ENCODE assay signal across 1 cellular context in the genomic region with DNA sequence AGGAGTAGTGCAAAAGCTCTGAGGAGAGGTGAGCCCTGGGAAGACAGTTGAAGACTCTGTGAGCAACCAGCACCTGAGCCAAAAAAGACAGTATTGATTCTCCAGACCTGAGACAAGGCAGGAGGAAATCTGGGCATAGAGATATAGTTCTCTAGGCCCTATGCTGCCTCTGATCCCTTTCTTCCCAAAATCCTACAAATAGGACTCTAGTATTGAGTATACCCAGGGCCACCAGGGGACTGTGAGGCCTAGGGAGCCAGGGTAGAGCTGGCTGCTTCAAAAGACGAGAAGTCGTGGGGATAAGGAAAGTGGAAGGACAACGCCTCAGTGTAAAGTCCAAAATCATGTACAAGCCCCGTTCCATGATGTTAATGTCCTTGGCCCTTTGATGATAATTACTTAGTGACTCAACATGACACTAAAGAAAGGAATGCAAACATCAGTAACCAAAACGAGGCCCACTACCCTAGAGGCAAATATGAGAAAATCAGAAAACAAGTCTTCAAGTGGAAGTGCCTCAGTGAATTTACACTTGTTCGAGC.
TF ChIP-seq lines count a peak whose summit lies in the region.

No MANE protein-coding gene starts in this region.

TF ChIP-seq in HepG2, 621 proteins besides CTCF, POLR2A, EP300 and RAD21 (continued from another document and continues in another):
- TF ChIP-seq HNF4G (IDR thresholded peaks at IDR 0.05; ENCODE audit: borderline replicate concordance, low read depth, low read length): peak; percentile 81; the same call in 1 of the 2 replicates
- peak; percentile 80; the same call in 1 of the 2 replicates for TF ChIP-seq HNF4G (CRISPR knock-in tag; IDR thresholded peaks at IDR 0.05; ENCODE audit: borderline replicate concordance, low read depth)
- no peak for TF ChIP-seq GPN1 (CRISPR knock-in tag; IDR thresholded peaks at IDR 0.05; ENCODE audit: borderline replicate concordance)
- TF ChIP-seq, protein P1, sequence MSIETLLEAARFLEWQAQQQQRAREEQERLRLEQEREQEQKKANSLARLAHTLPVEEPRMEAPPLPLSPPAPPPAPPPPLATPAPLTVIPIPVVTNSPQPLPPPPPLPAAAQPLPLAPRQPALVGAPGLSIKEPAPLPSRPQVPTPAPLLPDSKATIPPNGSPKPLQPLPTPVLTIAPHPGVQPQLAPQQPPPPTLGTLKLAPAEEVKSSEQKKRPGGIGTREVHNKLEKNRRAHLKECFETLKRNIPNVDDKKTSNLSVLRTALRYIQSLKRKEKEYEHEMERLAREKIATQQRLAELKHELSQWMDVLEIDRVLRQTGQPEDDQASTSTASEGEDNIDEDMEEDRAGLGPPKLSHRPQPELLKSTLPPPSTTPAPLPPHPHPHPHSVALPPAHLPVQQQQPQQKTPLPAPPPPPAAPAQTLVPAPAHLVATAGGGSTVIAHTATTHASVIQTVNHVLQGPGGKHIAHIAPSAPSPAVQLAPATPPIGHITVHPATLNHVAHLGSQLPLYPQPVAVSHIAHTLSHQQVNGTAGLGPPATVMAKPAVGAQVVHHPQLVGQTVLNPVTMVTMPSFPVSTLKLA (IDR thresholded peaks at IDR 0.05): no peak
- peak; percentile 93 for TF ChIP-seq ZNF792 (CRISPR knock-in tag; IDR thresholded peaks at IDR 0.05)
- TF ChIP-seq, protein P2, sequence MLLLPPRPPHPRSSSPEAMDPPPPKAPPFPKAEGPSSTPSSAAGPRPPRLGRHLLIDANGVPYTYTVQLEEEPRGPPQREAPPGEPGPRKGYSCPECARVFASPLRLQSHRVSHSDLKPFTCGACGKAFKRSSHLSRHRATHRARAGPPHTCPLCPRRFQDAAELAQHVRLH (CRISPR knock-in tag; IDR thresholded peaks at IDR 0.05; ENCODE audit: borderline replicate concordance, low read depth): peak; percentile 65; the same call in 1 of the 2 replicates
- TF ChIP-seq ZMYM4 (CRISPR knock-in tag; IDR thresholded peaks at IDR 0.05): peak; percentile 54
- peak; percentile 70; the same call in 1 of the 2 replicates for TF ChIP-seq ZNF331 (CRISPR knock-in tag; IDR thresholded peaks at IDR 0.05)
- peak; percentile 30; the same call in 1 of the 2 replicates for TF ChIP-seq CEBPB (IDR thresholded peaks at IDR 0.05; ENCODE audit: borderline replicate concordance, low read depth, low read length)
- peak; percentile 98 for TF ChIP-seq MIER3 (CRISPR knock-in tag; IDR thresholded peaks at IDR 0.05; ENCODE audit: borderline replicate concordance)
- 0 out of 2 replicates have a peak, but pooled peaks have one; percentile 29 for TF ChIP-seq MXD4 (CRISPR knock-in tag; IDR thresholded peaks at IDR 0.05)
- TF ChIP-seq KMT2B (CRISPR knock-in tag; IDR thresholded peaks at IDR 0.05): peak; percentile 52; the same call in 1 of the 2 replicates
- peak; percentile 98 for TF ChIP-seq GATAD2A (CRISPR knock-in tag; IDR thresholded peaks at IDR 0.05)
- TF ChIP-seq YEATS2 (CRISPR knock-in tag; IDR thresholded peaks at IDR 0.05; ENCODE audit: borderline replicate concordance): peak; percentile 73; the same call in 1 of the 2 replicates
- TF ChIP-seq SRF (IDR thresholded peaks at IDR 0.05; ENCODE audit: low read depth, low read length): no peak
- TF ChIP-seq MAZ (IDR thresholded peaks at IDR 0.05; ENCODE audit: borderline replicate concordance, low read depth, low read length): no peak
- 0 out of 2 replicates have a peak, but pooled peaks have one; percentile 59 for TF ChIP-seq MAZ (CRISPR knock-in tag; IDR thresholded peaks at IDR 0.05; ENCODE audit: low read depth)
- TF ChIP-seq ZNF616 (CRISPR knock-in tag; IDR thresholded peaks at IDR 0.05; ENCODE audit: low read depth): no peak
- no peak for TF ChIP-seq RBFOX2 (IDR thresholded peaks at IDR 0.05; ENCODE audit: low read depth, low read length)
- TF ChIP-seq RXRA (CRISPR knock-in tag; IDR thresholded peaks at IDR 0.05): peak; percentile 70; the same call in 1 of the 2 replicates
- TF ChIP-seq, protein P3, sequence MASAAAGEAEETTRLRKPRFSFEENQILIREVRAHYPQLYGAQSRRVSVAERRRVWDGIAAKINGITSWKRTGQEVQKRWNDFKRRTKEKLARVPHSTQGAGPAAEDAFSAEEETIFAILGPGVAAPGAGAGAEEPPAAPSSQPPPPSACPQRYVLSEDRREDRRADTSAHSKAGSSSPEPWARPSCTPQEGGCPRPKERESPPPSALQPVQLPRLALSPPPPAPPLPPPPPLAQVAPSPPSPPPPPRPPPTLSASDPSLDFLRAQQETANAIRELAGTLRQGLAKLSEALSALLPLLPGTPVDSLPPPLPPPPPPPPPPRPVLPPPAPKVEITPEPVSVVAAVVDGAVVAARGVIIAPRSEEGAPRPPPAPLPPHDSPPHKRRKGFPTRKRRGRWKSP (CRISPR knock-in tag; IDR thresholded peaks at IDR 0.05): peak; percentile 84; the same call in 1 of the 2 replicates
- no peak for TF ChIP-seq CAMTA2 (CRISPR knock-in tag; IDR thresholded peaks at IDR 0.05; ENCODE audit: borderline replicate concordance)
- TF ChIP-seq PHF21A (CRISPR knock-in tag; IDR thresholded peaks at IDR 0.05): peak; percentile 54; the same call in 1 of the 2 replicates
- TF ChIP-seq NFYC (CRISPR knock-in tag; IDR thresholded peaks at IDR 0.05): 0 out of 2 replicates have a peak, but pooled peaks have one; percentile 10
- TF ChIP-seq BHLHE40 (IDR thresholded peaks at IDR 0.05; ENCODE audit: low read length): peak; percentile 63
- TF ChIP-seq ZFP1 (CRISPR knock-in tag; IDR thresholded peaks at IDR 0.05): 0 out of 2 replicates have a peak, but pooled peaks have one; percentile 78
- TF ChIP-seq KDM4B (CRISPR knock-in tag; IDR thresholded peaks at IDR 0.05): no peak
- TF ChIP-seq KDM5A (IDR thresholded peaks at IDR 0.05; ENCODE audit: borderline replicate concordance, low read length): no peak
- 0 out of 2 replicates have a peak, but pooled peaks have one; percentile 22 for TF ChIP-seq ZNF124 (CRISPR knock-in tag; IDR thresholded peaks at IDR 0.05)
- peak; percentile 41; the same call in 1 of the 2 replicates for TF ChIP-seq ZNF556 (CRISPR knock-in tag; IDR thresholded peaks at IDR 0.05; ENCODE audit: borderline replicate concordance)
- TF ChIP-seq, protein P4, sequence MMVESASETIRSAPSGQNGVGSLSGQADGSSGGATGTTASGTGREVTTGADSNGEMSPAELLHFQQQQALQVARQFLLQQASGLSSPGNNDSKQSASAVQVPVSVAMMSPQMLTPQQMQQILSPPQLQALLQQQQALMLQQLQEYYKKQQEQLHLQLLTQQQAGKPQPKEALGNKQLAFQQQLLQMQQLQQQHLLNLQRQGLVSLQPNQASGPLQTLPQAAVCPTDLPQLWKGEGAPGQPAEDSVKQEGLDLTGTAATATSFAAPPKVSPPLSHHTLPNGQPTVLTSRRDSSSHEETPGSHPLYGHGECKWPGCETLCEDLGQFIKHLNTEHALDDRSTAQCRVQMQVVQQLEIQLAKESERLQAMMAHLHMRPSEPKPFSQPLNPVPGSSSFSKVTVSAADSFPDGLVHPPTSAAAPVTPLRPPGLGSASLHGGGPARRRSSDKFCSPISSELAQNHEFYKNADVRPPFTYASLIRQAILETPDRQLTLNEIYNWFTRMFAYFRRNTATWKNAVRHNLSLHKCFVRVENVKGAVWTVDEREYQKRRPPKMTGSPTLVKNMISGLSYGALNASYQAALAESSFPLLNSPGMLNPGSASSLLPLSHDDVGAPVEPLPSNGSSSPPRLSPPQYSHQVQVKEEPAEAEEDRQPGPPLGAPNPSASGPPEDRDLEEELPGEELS (CRISPR knock-in tag; IDR thresholded peaks at IDR 0.05): peak; percentile 88
- TF ChIP-seq CEBPG (CRISPR knock-in tag; IDR thresholded peaks at IDR 0.05): peak; percentile 63
- peak; percentile 95; the same call in 1 of the 2 replicates for TF ChIP-seq ZNF34 (CRISPR knock-in tag; IDR thresholded peaks at IDR 0.05; ENCODE audit: borderline replicate concordance)
- no peak for TF ChIP-seq ZFP37 (CRISPR knock-in tag; IDR thresholded peaks at IDR 0.05; ENCODE audit: borderline replicate concordance)
- TF ChIP-seq ZNF614 (CRISPR knock-in tag; IDR thresholded peaks at IDR 0.05; ENCODE audit: borderline replicate concordance): 0 out of 2 replicates have a peak, but pooled peaks have one; percentile 90
- TF ChIP-seq, protein P5, sequence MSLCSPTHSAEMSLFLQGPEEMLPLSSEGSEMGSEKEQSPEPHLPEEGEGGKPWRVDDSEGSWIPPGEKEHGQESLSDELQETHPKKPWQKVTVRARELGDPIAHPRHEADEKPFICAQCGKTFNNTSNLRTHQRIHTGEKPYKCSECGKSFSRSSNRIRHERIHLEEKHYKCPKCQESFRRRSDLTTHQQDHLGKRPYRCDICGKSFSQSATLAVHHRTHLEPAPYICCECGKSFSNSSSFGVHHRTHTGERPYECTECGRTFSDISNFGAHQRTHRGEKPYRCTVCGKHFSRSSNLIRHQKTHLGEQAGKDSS (CRISPR knock-in tag; IDR thresholded peaks at IDR 0.05; ENCODE audit: borderline replicate concordance, low read depth): 0 out of 2 replicates have a peak, but pooled peaks have one; percentile 74
- TF ChIP-seq, protein P6, sequence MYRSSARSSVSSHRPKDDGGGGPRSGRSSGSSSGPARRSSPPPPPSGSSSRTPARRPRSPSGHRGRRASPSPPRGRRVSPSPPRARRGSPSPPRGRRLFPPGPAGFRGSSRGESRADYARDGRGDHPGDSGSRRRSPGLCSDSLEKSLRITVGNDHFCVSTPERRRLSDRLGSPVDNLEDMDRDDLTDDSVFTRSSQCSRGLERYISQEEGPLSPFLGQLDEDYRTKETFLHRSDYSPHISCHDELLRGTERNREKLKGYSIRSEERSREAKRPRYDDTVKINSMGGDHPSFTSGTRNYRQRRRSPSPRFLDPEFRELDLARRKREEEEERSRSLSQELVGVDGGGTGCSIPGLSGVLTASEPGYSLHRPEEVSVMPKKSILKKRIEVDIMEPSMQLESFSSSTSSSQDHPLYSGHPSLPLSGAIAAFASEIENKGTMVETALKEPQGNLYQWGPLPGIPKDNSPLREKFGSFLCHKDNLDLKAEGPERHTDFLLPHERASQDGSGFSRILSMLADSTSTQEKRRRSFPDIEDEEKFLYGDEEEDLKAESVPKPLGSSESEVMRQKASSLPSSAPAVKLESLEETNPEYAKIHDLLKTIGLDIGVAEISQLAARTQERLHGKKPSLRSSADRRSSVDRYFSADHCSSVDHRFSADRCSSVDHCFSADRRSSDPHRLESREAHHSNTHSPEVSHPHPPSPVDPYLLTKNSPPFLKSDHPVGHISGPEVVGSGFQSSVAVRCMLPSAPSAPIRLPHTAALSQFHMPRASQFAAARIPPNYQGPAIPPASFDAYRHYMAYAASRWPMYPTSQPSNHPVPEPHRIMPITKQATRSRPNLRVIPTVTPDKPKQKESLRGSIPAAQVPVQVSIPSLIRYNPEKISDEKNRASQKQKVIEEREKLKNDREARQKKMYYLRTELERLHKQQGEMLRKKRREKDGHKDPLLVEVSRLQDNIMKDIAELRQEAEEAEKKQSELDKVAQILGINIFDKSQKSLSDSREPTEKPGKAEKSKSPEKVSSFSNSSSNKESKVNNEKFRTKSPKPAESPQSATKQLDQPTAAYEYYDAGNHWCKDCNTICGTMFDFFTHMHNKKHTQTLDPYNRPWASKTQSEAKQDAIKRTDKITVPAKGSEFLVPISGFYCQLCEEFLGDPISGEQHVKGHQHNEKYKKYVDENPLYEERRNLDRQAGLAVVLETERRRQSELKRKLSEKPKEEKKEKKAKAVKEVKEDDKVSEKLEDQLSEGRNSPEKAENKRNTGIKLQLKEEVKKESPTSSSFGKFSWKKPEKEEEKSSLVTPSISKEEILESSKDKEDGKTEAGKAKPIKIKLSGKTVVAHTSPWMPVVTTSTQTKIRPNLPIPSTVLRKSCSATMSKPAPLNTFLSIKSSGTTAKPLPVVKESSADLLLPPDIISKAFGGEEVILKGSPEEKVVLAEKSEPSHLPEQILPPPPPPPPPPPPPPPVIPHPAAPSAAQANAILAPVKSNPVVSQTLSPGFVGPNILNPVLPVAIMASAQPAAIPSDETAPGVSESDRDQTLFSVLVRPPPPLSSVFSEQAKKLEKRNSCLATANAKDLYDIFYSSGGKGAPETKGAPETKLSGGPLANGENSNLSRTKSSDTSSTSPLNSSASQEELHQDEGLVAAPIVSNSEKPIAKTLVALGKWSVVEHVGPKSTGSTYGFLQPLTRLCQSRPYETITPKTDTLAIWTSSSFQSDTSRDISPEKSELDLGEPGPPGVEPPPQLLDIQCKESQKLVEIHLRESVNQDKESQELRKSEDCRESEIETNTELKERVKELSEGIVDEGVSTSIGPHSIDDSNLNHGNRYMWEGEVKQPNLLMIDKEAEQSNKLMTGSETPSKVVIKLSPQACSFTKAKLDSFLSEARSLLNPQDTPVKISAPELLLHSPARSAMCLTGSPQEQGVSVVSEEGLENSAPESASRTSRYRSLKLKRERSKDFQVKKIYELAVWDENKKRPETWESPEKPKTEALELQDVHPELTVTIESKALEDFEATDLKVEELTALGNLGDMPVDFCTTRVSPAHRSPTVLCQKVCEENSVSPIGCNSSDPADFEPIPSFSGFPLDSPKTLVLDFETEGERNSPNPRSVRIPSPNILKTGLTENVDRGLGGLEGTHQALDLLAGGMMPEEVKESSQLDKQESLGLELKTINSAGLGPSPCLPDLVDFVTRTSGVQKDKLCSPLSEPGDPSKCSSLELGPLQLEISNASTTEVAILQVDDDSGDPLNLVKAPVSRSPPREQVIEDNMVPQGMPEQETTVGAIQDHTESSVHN (CRISPR knock-in tag; IDR thresholded peaks at IDR 0.05): 0 out of 2 replicates have a peak, but pooled peaks have one; percentile 32
- peak; percentile 54; the same call in 1 of the 2 replicates for TF ChIP-seq CCDC6 (CRISPR knock-in tag; IDR thresholded peaks at IDR 0.05)
- TF ChIP-seq THAP11 (CRISPR knock-in tag; IDR thresholded peaks at IDR 0.05): peak; percentile 78
- TF ChIP-seq CBX5 (CRISPR knock-in tag; IDR thresholded peaks at IDR 0.05; ENCODE audit: borderline replicate concordance): peak; percentile 71; the same call in 1 of the 2 replicates
- TF ChIP-seq SPEN (CRISPR knock-in tag; IDR thresholded peaks at IDR 0.05; ENCODE audit: low read depth): peak; percentile 77
- peak; percentile 89 for TF ChIP-seq SOX5 (CRISPR knock-in tag; IDR thresholded peaks at IDR 0.05; ENCODE audit: borderline replicate concordance)
- peak; percentile 27; the same call in 1 of the 2 replicates for TF ChIP-seq ZNF350 (CRISPR knock-in tag; IDR thresholded peaks at IDR 0.05; ENCODE audit: borderline replicate concordance, low read depth)
- TF ChIP-seq ZNF761 (CRISPR knock-in tag; conservative IDR thresholded peaks at IDR 0.05): 0 out of 2 replicates have a peak, but pooled peaks have one; percentile 36
- peak; percentile 78 for TF ChIP-seq BCL6 (CRISPR knock-in tag; IDR thresholded peaks at IDR 0.05)
- TF ChIP-seq ZNF776 (CRISPR knock-in tag; IDR thresholded peaks at IDR 0.05): 0 out of 2 replicates have a peak, but pooled peaks have one; percentile 45
- TF ChIP-seq, protein P7, sequence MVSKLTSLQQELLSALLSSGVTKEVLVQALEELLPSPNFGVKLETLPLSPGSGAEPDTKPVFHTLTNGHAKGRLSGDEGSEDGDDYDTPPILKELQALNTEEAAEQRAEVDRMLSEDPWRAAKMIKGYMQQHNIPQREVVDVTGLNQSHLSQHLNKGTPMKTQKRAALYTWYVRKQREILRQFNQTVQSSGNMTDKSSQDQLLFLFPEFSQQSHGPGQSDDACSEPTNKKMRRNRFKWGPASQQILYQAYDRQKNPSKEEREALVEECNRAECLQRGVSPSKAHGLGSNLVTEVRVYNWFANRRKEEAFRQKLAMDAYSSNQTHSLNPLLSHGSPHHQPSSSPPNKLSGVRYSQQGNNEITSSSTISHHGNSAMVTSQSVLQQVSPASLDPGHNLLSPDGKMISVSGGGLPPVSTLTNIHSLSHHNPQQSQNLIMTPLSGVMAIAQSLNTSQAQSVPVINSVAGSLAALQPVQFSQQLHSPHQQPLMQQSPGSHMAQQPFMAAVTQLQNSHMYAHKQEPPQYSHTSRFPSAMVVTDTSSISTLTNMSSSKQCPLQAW (CRISPR knock-in tag; IDR thresholded peaks at IDR 0.05): peak; percentile 82; the same call in 1 of the 2 replicates
